Comparison of ENCODE assay signal across 1 cellular context in genomic region chr2:216113572-216113971, GRCh38.
TF ChIP-seq lines count a peak whose summit lies in the region.

No MANE protein-coding gene starts in this region.

TF ChIP-seq in HepG2, 621 proteins besides CTCF, POLR2A, EP300 and RAD21:
- no peak for TF ChIP-seq SMAD1 (CRISPR knock-in tag; IDR thresholded peaks at IDR 0.05; ENCODE audit: borderline replicate concordance, low read depth)
- TF ChIP-seq RBM22 (optimal IDR thresholded peaks at IDR 0.05; ENCODE audit: low read length) = peak; percentile 63
